In genomic region chr1:98049370-98050115, GRCh38 we compare ENCODE assay signal across 9 cellular contexts.
DNase-seq lines count a peak whose midpoint lies in the region; ATAC-seq and TF ChIP-seq lines count a peak whose summit lies in the region.
"Had no signal": no experiment of that assay in that cellular context is flagged by ENCODE, and none has a peak within 500 bp of the region (broad histone marks: within the 10 kb centered on the region; RNA-seq: fewer than 3 reads in every experiment).

No MANE protein-coding gene starts in this region.

- ATAC-seq in activated naive CD8-positive, alpha-beta T cell treated with anti-CD3 and anti-CD28 coated beads, Interleukin-2, amount 50 U/mL, for 24 hours, result no peak
- ATAC-seq in lower lobe of right lung (no peak), HG03025 (IDR thresholded peaks at IDR 0.05; ENCODE audit: low FRiP score, unreplicated experiment) (no peak)
- ATAC-seq: effector memory CD8-positive, alpha-beta T cell had no signal

- H3K36me3 ChIP-seq in lower lobe of right lung (no peaks in the 10 kb centered on the region), spleen (no peaks in the 10 kb centered on the region)

- no peak for TF ChIP-seq CTCF in lower lobe of right lung (IDR thresholded peaks at IDR 0.05)
- no peak for TF ChIP-seq CTCF in spleen (IDR thresholded peaks at IDR 0.05 in 8 of 11, conservative IDR thresholded peaks at IDR 0.05 in 3 of 11)

- no peaks in the 10 kb centered on the region for H3K36me3 Mint-ChIP-seq in activated naive CD8-positive, alpha-beta T cell treated with anti-CD3 and anti-CD28 coated beads, Interleukin-2, amount 50 U/mL, for 24 hours (ENCODE audit: low read depth)

- H3K9me3 Mint-ChIP-seq in activated naive CD8-positive, alpha-beta T cell treated with anti-CD3 and anti-CD28 coated beads, Interleukin-2, amount 50 U/mL, for 24 hours, result no peaks in the 10 kb centered on the region
- H3K9me3 Mint-ChIP-seq: effector memory CD8-positive, alpha-beta T cell had no signal

- no peak for TF ChIP-seq POLR2A in spleen (IDR thresholded peaks at IDR 0.05)

- H3K27ac ChIP-seq in lower lobe of right lung (no peak overlapping the region), spleen (no peak overlapping the region)

- H3K4me3 Mint-ChIP-seq in activated naive CD8-positive, alpha-beta T cell treated with anti-CD3 and anti-CD28 coated beads, Interleukin-2, amount 50 U/mL, for 24 hours, result peak overlapping the region; percentile 49

- WGBS in spleen, 5 donors, result 9 to 14% (median 11%) methylated on average over 24 of the region's 24 CpGs

- H3K27ac Mint-ChIP-seq in activated naive CD8-positive, alpha-beta T cell treated with anti-CD3 and anti-CD28 coated beads, Interleukin-2, amount 50 U/mL, for 24 hours, result no peak overlapping the region
- H3K27ac Mint-ChIP-seq: effector memory CD8-positive, alpha-beta T cell had no signal

- H3K9me3 ChIP-seq in lower lobe of right lung (no peaks in the 10 kb centered on the region), spleen (no peaks in the 10 kb centered on the region)

- no peak overlapping the region for H3K4me3 ChIP-seq in lower lobe of right lung
- no peak overlapping the region for H3K4me3 ChIP-seq in spleen

- peaks cover 39% of the 10 kb centered on the region for H3K4me1 Mint-ChIP-seq in activated naive CD8-positive, alpha-beta T cell treated with anti-CD3 and anti-CD28 coated beads, Interleukin-2, amount 50 U/mL, for 24 hours

- H3K4me1 ChIP-seq in lower lobe of right lung, result peaks cover 28% of the 10 kb centered on the region
- peaks cover 11 to 52% (median 37%) of the 10 kb centered on the region in 6 donors for H3K4me1 ChIP-seq in spleen

- DNase-seq in AG08395 (ENCODE audit: low spot score) (peak; percentile 26), GM03348 (ENCODE audit: low spot score) (peak; percentile 30), lower lobe of right lung (peak; percentile 42), foreskin melanocyte (no peak), epidermal melanocyte (ENCODE audit: insufficient read length, low spot score) (no peak), spleen (no peak)
- DNase-seq in activated naive CD8-positive, alpha-beta T cell treated with anti-CD3 and anti-CD28 coated beads, Interleukin-2, amount 50 U/mL, for 24 hours, result peak; percentile 16
- DNase-seq: effector memory CD8-positive, alpha-beta T cell had no signal

- H3K27me3 Mint-ChIP-seq in activated naive CD8-positive, alpha-beta T cell treated with anti-CD3 and anti-CD28 coated beads, Interleukin-2, amount 50 U/mL, for 24 hours, result peaks cover 85% of the 10 kb centered on the region

- H3K27me3 ChIP-seq in lower lobe of right lung (ENCODE audit: low read depth) (peaks cover 77% of the 10 kb centered on the region), spleen (replicated peaks in 1 of 7) (peaks cover 23 to 99% (median 77%) of the 10 kb centered on the region in 7 donors)

- intact Hi-C loops in lower lobe of right lung (cut with DNase I) (loop anchor here (10.0 kb wide), 1 partner anchor 415 kb away; no protein-coding TSS in a partner anchor), spleen (cut with DNase I; ENCODE audit: low total_unique reads) (loop anchor here (5.0 to 10.0 kb wide), 2 partner anchors 415 to 1082 kb away; no protein-coding TSS in a partner anchor)

Comparison
In these comparisons a context has a peak if more than half of its experiments do, and no peak if none do; other contexts are left out.
1. DNase-seq: peak in AG08395 (single experiment), GM03348 (single experiment), activated naive CD8-positive, alpha-beta T cell treated with anti-CD3 and anti-CD28 coated beads, Interleukin-2, amount 50 U/mL, for 24 hours (single experiment) and lower lobe of right lung (single experiment); none in foreskin melanocyte (single experiment), epidermal melanocyte (single experiment) and spleen (single experiment).